ENCODE assay signal across 16 cellular contexts in genomic region chr19:54222735-54223159, GRCh38. TPM values are rescaled to one million over a fixed set of nuclear protein-coding genes. Genes with fewer than 3 reads are reported as not detected.
DNase-seq lines count a peak whose midpoint lies in the region; ATAC-seq and TF ChIP-seq lines count a peak whose summit lies in the region.
"Not testable (repeated sequence)": the region's sequence is repeated elsewhere in the genome, so short reads cannot be mapped to it uniquely, and the experiment has no call there.
"Had no signal": no experiment of that assay in that cellular context is flagged by ENCODE, and none has a peak within 500 bp of the region (broad histone marks: within the 10 kb centered on the region; RNA-seq: fewer than 3 reads in every experiment).

TSS of gene LILRB3 (minus strand) at chr19:54223007. CDS start at chr19:54222976, 31 bp downstream.

- not testable (repeated sequence) for H3K4me3 ChIP-seq in CD4-positive, alpha-beta memory T cell (ENCODE audit: low read length in 2 of 2); naive thymus-derived CD4-positive, alpha-beta T cell (ENCODE audit: low read length)
- peak within 1 kb of the TSS in 5 of 8 donors; percentile 6 to 68 (median 34) for H3K4me3 ChIP-seq in spleen
- peak within 1 kb of the TSS; percentile 41 for H3K4me3 ChIP-seq in upper lobe of right lung

- peaks cover 1 to 15% (median 5%) of the 10 kb centered on the region in 4 donors for H3K4me1 Mint-ChIP-seq in CD4-positive, alpha-beta memory T cell
- H3K4me1 Mint-ChIP-seq in T-cell = peaks cover 4 to 10% (median 6%) of the 10 kb centered on the region in 3 donors
- H3K4me1 Mint-ChIP-seq in activated naive CD4-positive, alpha-beta T cell treated with anti-CD3 and anti-CD28 coated beads, Interleukin-2, amount 10 ng/mL, durations not matched to agents 7 days and 5 days = peaks cover 16% of the 10 kb centered on the region
- peaks cover 0 to 12% of the 10 kb centered on the region in 2 donors for H3K4me1 Mint-ChIP-seq in effector memory CD8-positive, alpha-beta T cell (ENCODE audit: low read depth in 2 of 2)
- not testable (repeated sequence) for H3K4me1 Mint-ChIP-seq in naive thymus-derived CD4-positive, alpha-beta T cell

- not testable (repeated sequence) for H3K27me3 ChIP-seq in CD4-positive, alpha-beta memory T cell (ENCODE audit: insufficient read depth, low read length); naive thymus-derived CD4-positive, alpha-beta T cell (ENCODE audit: control insufficient read depth in 2 of 2, insufficient read depth in 2 of 2, low read length in 2 of 2); upper lobe of right lung
- peaks cover 0 to 23% (median 0%) of the 10 kb centered on the region in 7 donors for H3K27me3 ChIP-seq in spleen (replicated peaks in 1 of 7)

- ATAC-seq in T-cell (replicated peaks in 1 of 4) (peak; percentile 31 to 65 (median 60)), left colon (peak; percentile 39), upper lobe of right lung (peak; percentile 90)
- peak; percentile 74 for ATAC-seq in effector memory CD8-positive, alpha-beta T cell (replicated peaks)
- ATAC-seq in naive thymus-derived CD4-positive, alpha-beta T cell = peak; percentile 90

- peak within 1 kb of the TSS in 5 of 8 donors; percentile 9 to 84 (median 48) for H3K4me3 Mint-ChIP-seq in CD4-positive, alpha-beta memory T cell
- peak within 1 kb of the TSS in 1 of 3 donors; percentile 50 for H3K4me3 Mint-ChIP-seq in T-cell
- H3K4me3 Mint-ChIP-seq in activated naive CD4-positive, alpha-beta T cell treated with anti-CD3 and anti-CD28 coated beads, Interleukin-2, amount 10 ng/mL, durations not matched to agents 7 days and 5 days = peak within 1 kb of the TSS; percentile 40
- peak within 1 kb of the TSS in 1 of 2 donors; percentile 70 for H3K4me3 Mint-ChIP-seq in effector memory CD8-positive, alpha-beta T cell
- H3K4me3 Mint-ChIP-seq in naive thymus-derived CD4-positive, alpha-beta T cell = peak within 1 kb of the TSS in 2 of 10 donors; percentile 25 to 63

- not testable (repeated sequence) for H3K9me3 Mint-ChIP-seq in CD4-positive, alpha-beta memory T cell; T-cell; activated naive CD4-positive, alpha-beta T cell treated with anti-CD3 and anti-CD28 coated beads, Interleukin-2, amount 10 ng/mL, durations not matched to agents 7 days and 5 days; effector memory CD8-positive, alpha-beta T cell; naive thymus-derived CD4-positive, alpha-beta T cell

- H3K4me1 ChIP-seq in CD4-positive, alpha-beta memory T cell (ENCODE audit: insufficient read depth, low read length); naive thymus-derived CD4-positive, alpha-beta T cell (ENCODE audit: control insufficient read depth in 2 of 2, insufficient read depth in 2 of 2, low read length in 2 of 2); upper lobe of right lung: not testable (repeated sequence)
- peaks cover 0 to 39% (median 8%) of the 10 kb centered on the region in 6 donors for H3K4me1 ChIP-seq in spleen

- CTCF ChIA-PET in CD4-positive, alpha-beta memory T cell (lab: Charles Lee; ENCODE audit: partially characterized antibody); activated naive CD4-positive, alpha-beta T cell treated with anti-CD3 and anti-CD28 coated beads, Interleukin-2, amount 10 ng/mL, durations not matched to agents 7 days and 5 days (lab: Charles Lee); naive thymus-derived CD4-positive, alpha-beta T cell (lab: Charles Lee): not testable (repeated sequence)
- CTCF ChIA-PET in T-cell (lab: Charles Lee) = interaction anchor here in 1 of 2 donors (0.6 kb wide), 1 partner anchor 126 kb away, joined by 4 read pairs; no protein-coding TSS in a partner anchor

- not testable (repeated sequence) for H3K27ac ChIP-seq in CD4-positive, alpha-beta memory T cell (ENCODE audit: low read depth, low read length); naive thymus-derived CD4-positive, alpha-beta T cell (ENCODE audit: low read depth, low read length)
- peak within 1 kb of the TSS in 6 of 8 donors; percentile 63 to 94 (median 81) for H3K27ac ChIP-seq in spleen
- H3K27ac ChIP-seq in upper lobe of right lung = peak within 1 kb of the TSS; percentile 68

- intact Hi-C loops in CD4-positive, alpha-beta memory T cell (cut with micrococcal nuclease); spleen (cut with DNase I; ENCODE audit: low total_unique reads); upper lobe of right lung (cut with DNase I): not testable (repeated sequence)
- intact Hi-C loops in left colon (cut with DNase I, micrococcal nuclease) = loop anchor here in 1 of 2 donors (2.0 kb wide), 1 partner anchor 22 kb away; no protein-coding TSS in a partner anchor
- intact Hi-C loops in naive thymus-derived CD4-positive, alpha-beta T cell (cut with micrococcal nuclease) = loop anchor here in 1 of 2 donors (2.0 kb wide), 1 partner anchor 22 kb away; no protein-coding TSS in a partner anchor

- TF ChIP-seq POLR2A in spleen (IDR thresholded peaks at IDR 0.05) = not testable (repeated sequence)

- not testable (repeated sequence) for DNase-seq in CD4-positive, alpha-beta memory T cell; activated naive CD4-positive, alpha-beta T cell treated with anti-CD3 and anti-CD28 coated beads, Interleukin-2, amount 10 ng/mL, durations not matched to agents 7 days and 5 days; effector memory CD8-positive, alpha-beta T cell; left colon; naive thymus-derived CD4-positive, alpha-beta T cell
- DNase-seq in T-cell = peak in 1 of 34 experiments; percentile 22
- peak; percentile 88 for DNase-seq in spleen
- peak; percentile 80 for DNase-seq in upper lobe of right lung

- H3K36me3 Mint-ChIP-seq in CD4-positive, alpha-beta memory T cell; T-cell; activated naive CD4-positive, alpha-beta T cell treated with anti-CD3 and anti-CD28 coated beads, Interleukin-2, amount 10 ng/mL, durations not matched to agents 7 days and 5 days; effector memory CD8-positive, alpha-beta T cell (ENCODE audit: insufficient read depth); naive thymus-derived CD4-positive, alpha-beta T cell: not testable (repeated sequence)

- not testable (repeated sequence) for H3K9me3 ChIP-seq in CD4-positive, alpha-beta memory T cell (ENCODE audit: control insufficient read depth in 1 of 2, low read length in 2 of 2); naive thymus-derived CD4-positive, alpha-beta T cell (ENCODE audit: control insufficient read depth in 2 of 3, low read length in 3 of 3); spleen; upper lobe of right lung

- WGBS in spleen, 5 donors = 66 to 85% (median 72%) methylated on average over 1 to 12 of the region's 12 CpGs

- TF ChIP-seq CTCF in spleen (IDR thresholded peaks at IDR 0.05 in 8 of 11, conservative IDR thresholded peaks at IDR 0.05 in 3 of 11); upper lobe of right lung (IDR thresholded peaks at IDR 0.05): not testable (repeated sequence)

- H3K36me3 ChIP-seq in CD4-positive, alpha-beta memory T cell (ENCODE audit: insufficient read depth, low read length); naive thymus-derived CD4-positive, alpha-beta T cell (ENCODE audit: control insufficient read depth in 2 of 3, insufficient read depth in 3 of 3, low read length in 3 of 3); upper lobe of right lung: not testable (repeated sequence)
- peaks cover 0 to 21% (median 2%) of the 10 kb centered on the region in 6 donors for H3K36me3 ChIP-seq in spleen

- peak within 1 kb of the TSS in 4 of 7 donors; percentile 53 to 69 (median 65) for H3K27ac Mint-ChIP-seq in CD4-positive, alpha-beta memory T cell
- not testable (repeated sequence) for H3K27ac Mint-ChIP-seq in T-cell
- H3K27ac Mint-ChIP-seq in activated naive CD4-positive, alpha-beta T cell treated with anti-CD3 and anti-CD28 coated beads, Interleukin-2, amount 10 ng/mL, durations not matched to agents 7 days and 5 days = peak within 1 kb of the TSS; percentile 30
- H3K27ac Mint-ChIP-seq in effector memory CD8-positive, alpha-beta T cell = peak within 1 kb of the TSS in 1 of 2 donors; percentile 81
- H3K27ac Mint-ChIP-seq in naive thymus-derived CD4-positive, alpha-beta T cell = peak within 1 kb of the TSS in 2 of 9 donors; percentile 14 to 48

- not testable (repeated sequence) for H3K27me3 Mint-ChIP-seq in CD4-positive, alpha-beta memory T cell; T-cell
- peaks cover 18% of the 10 kb centered on the region for H3K27me3 Mint-ChIP-seq in activated naive CD4-positive, alpha-beta T cell treated with anti-CD3 and anti-CD28 coated beads, Interleukin-2, amount 10 ng/mL, durations not matched to agents 7 days and 5 days
- H3K27me3 Mint-ChIP-seq in effector memory CD8-positive, alpha-beta T cell = peaks cover 11 to 17% of the 10 kb centered on the region in 2 donors
- peaks cover 0 to 16% (median 1%) of the 10 kb centered on the region in 5 donors for H3K27me3 Mint-ChIP-seq in naive thymus-derived CD4-positive, alpha-beta T cell

- POLR2A ChIA-PET in CD4-positive, alpha-beta memory T cell (lab: Charles Lee; ENCODE audit: partially characterized antibody); T-cell (lab: Charles Lee); naive thymus-derived CD4-positive, alpha-beta T cell (lab: Charles Lee): not testable (repeated sequence)

RNA-seq across cellular contexts. Expression of gene LILRB3, which starts in this region (rescaled TPM):
- 1 to 10 TPM; 8.8 to 9.1 TPM for total RNA-seq in CD4-positive, alpha-beta memory T cell
- 1 to 10 TPM in 1 of 2 donors, under 1 TPM in 1; 0.97 to 5.8 TPM for polyA plus RNA-seq in CD4-positive, alpha-beta memory T cell
- total RNA-seq in T-cell = 1 to 10 TPM in 3 of 5 donors, under 1 TPM in 2; 0.72 to 2.8 (median 1.1) TPM
- 1 to 10 TPM; 2.0 to 3.5 TPM for total RNA-seq in left colon
- total RNA-seq in naive thymus-derived CD4-positive, alpha-beta T cell = 10 to 100 TPM in 1 of 5 experiments, 1 to 10 TPM in 4; 1.9 to 76.4 (median 2.1) TPM
- polyA plus RNA-seq in naive thymus-derived CD4-positive, alpha-beta T cell = under 1 TPM in 1 of 2 donors, not detected in 1; 0.40 TPM
- 100 to 1,000 TPM in 3 of 7 donors, 10 to 100 TPM in 4; 61.5 to 443 (median 97.5) TPM for total RNA-seq in spleen
- polyA plus RNA-seq in spleen = 10 to 100 TPM in 2 of 3 donors, 1 to 10 TPM in 1; 6.4 to 24.6 (median 22.5) TPM
- total RNA-seq in upper lobe of right lung = 61.5 TPM
- total RNA-seq: Daoy, epithelial cell of proximal tubule, GM23248, hepatocyte, HFFc6, LHCN-M2, osteoblast had no signal
- polyA plus RNA-seq: BJ had no signal

Comparison
In these comparisons a context has a peak if more than half of its experiments do, and no peak if none do; other contexts are left out.
1. ATAC-seq: peak in every context shown above with its lines; median percentile 90 in naive thymus-derived CD4-positive, alpha-beta T cell; 90 in upper lobe of right lung; 74 in effector memory CD8-positive, alpha-beta T cell; 60 in T-cell; 39 in left colon.